In genomic region chr11:74671520-74672196, GRCh38 we compare ENCODE assay signal across 15 cellular contexts. TPM values are rescaled to one million over a fixed set of nuclear protein-coding genes. Genes with fewer than 3 reads are reported as not detected.
DNase-seq lines count a peak whose midpoint lies in the region; ATAC-seq, FAIRE-seq and TF ChIP-seq lines count a peak whose summit lies in the region.
"Had no signal": no experiment of that assay in that cellular context is flagged by ENCODE, and none has a peak within 500 bp of the region (broad histone marks: within the 10 kb centered on the region; RNA-seq: fewer than 3 reads in every experiment).

No MANE protein-coding gene starts in this region.

- no peaks in the 10 kb centered on the region for H4K20me1 ChIP-seq in smooth muscle cell (ENCODE audit: low read depth)

- intact Hi-C loops in head of caudate nucleus (cut with DNase I): no loop called here

- no peak for TF ChIP-seq CTCF in smooth muscle cell (IDR thresholded peaks at IDR 0.05; ENCODE audit: borderline replicate concordance, insufficient read depth, poor library complexity, severe bottlenecking)

- H3K4me1 ChIP-seq in smooth muscle cell (ENCODE audit: low read depth): peaks cover 15% of the 10 kb centered on the region

- H3K4me2 ChIP-seq in smooth muscle cell: peak overlapping the region; percentile 26

- CTCF ChIA-PET in activated CD4-positive, alpha-beta T cell treated with anti-CD3 and anti-CD28 coated beads, Interleukin-2, amount 10 ng/mL, durations not matched to agents 7 days and 5 days (lab: Charles Lee): interaction anchor here (0.7 kb wide), 1 partner anchor 1046 kb away, joined by 3 read pairs; no protein-coding TSS in a partner anchor

- H3K27me3 ChIP-seq in smooth muscle cell (ENCODE audit: low read depth): no peaks in the 10 kb centered on the region

- no peak overlapping the region for H3K27ac Mint-ChIP-seq in activated CD4-positive, alpha-beta T cell treated with anti-CD3 and anti-CD28 coated beads, Interleukin-2, amount 10 ng/mL, durations not matched to agents 7 days and 5 days
- H3K27ac Mint-ChIP-seq: activated T-helper 2 cell treated with anti-CD3 and anti-CD28 coated beads, Interferon-gamma antibody, Interleukin-2, Interleukin-4, amounts not matched to agents 10 μg/mL and 5 μg/mL and 100 μg/mL, durations not matched to agents 14 hours and 24 hours and 36 hours had no signal

- no peaks in the 10 kb centered on the region for H3K36me3 Mint-ChIP-seq in activated CD4-positive, alpha-beta T cell treated with anti-CD3 and anti-CD28 coated beads, Interleukin-2, amount 10 ng/mL, durations not matched to agents 7 days and 5 days (ENCODE audit: low read depth)
- H3K36me3 Mint-ChIP-seq: mesothelial cell of epicardium had no signal

- peak; percentile 72 for DNase-seq in GM03348 (ENCODE audit: low spot score)
- DNase-seq in RCC 7860 (ENCODE audit: low spot score): peak; percentile 70
- peak; percentile 77 for DNase-seq in fibroblast of gingiva (ENCODE audit: low read depth)
- DNase-seq in smooth muscle cell (lab: John Stamatoyannopoulos, UW; ENCODE audit: unreplicated experiment): no peak
- DNase-seq in activated CD4-positive, alpha-beta T cell treated with anti-CD3 and anti-CD28 coated beads, Interleukin-2, amount 10 ng/mL, durations not matched to agents 7 days and 5 days: no peak
- no peak for DNase-seq in NCI-H1105 treated with DMSO at 0.1 percent for 48 hours (lab: John Stamatoyannopoulos, UW)
- DNase-seq in head of caudate nucleus: no peak
- DNase-seq: activated CD4-positive, alpha-beta T cell treated with anti-CD3 and anti-CD28 coated beads for 48 hours; stimulated activated CD4-positive, alpha-beta T cell treated with anti-CD3 and anti-CD28 coated beads, Interleukin-4, amount 100 ng/mL, for 24 hours; stimulated activated naive CD8-positive, alpha-beta T cell treated with anti-CD3 and anti-CD28 coated beads, Interleukin-15, Interleukin-2, amounts not matched to agents 100 U/mL and 50 U/mL, for 24 hours had no signal

- H3K79me2 ChIP-seq in smooth muscle cell (ENCODE audit: low read depth): no peaks in the 10 kb centered on the region

- H3K36me3 ChIP-seq in smooth muscle cell (ENCODE audit: low read depth): no peaks in the 10 kb centered on the region

- H2AFZ ChIP-seq in smooth muscle cell (ENCODE audit: low read depth): no peak overlapping the region

- no peaks in the 10 kb centered on the region for H3K27me3 Mint-ChIP-seq in activated CD4-positive, alpha-beta T cell treated with anti-CD3 and anti-CD28 coated beads, Interleukin-2, amount 10 ng/mL, durations not matched to agents 7 days and 5 days

- H3K4me3 Mint-ChIP-seq in activated CD4-positive, alpha-beta T cell treated with anti-CD3 and anti-CD28 coated beads, Interleukin-2, amount 10 ng/mL, durations not matched to agents 7 days and 5 days: no peak overlapping the region
- H3K4me3 Mint-ChIP-seq: mesothelial cell of epicardium had no signal

- FAIRE-seq in RCC 7860 (lab: Jason Lieb, UNC): no peak

- no peak overlapping the region for H3K4me3 ChIP-seq in smooth muscle cell

- peaks cover 2% of the 10 kb centered on the region for H3K9me3 Mint-ChIP-seq in activated CD4-positive, alpha-beta T cell treated with anti-CD3 and anti-CD28 coated beads, Interleukin-2, amount 10 ng/mL, durations not matched to agents 7 days and 5 days
- H3K9me3 Mint-ChIP-seq: activated T-helper 2 cell treated with anti-CD3 and anti-CD28 coated beads, Interferon-gamma antibody, Interleukin-2, Interleukin-4, amounts not matched to agents 10 μg/mL and 5 μg/mL and 100 μg/mL, durations not matched to agents 14 hours and 24 hours and 36 hours had no signal

- POLR2A ChIA-PET in activated CD4-positive, alpha-beta T cell treated with anti-CD3 and anti-CD28 coated beads, Interleukin-2, amount 10 ng/mL, durations not matched to agents 7 days and 5 days (lab: Charles Lee): no interaction called here

- WGBS in smooth muscle cell (ENCODE audit: low lambda C conversion rate): 71% methylated on average over 10 of the region's 10 CpGs

- H3K27ac ChIP-seq in smooth muscle cell (ENCODE audit: low read depth): peak overlapping the region; percentile 99

- H3F3A ChIP-seq in smooth muscle cell (ENCODE audit: low read depth): peaks cover 14% of the 10 kb centered on the region

- H3K4me1 Mint-ChIP-seq in activated CD4-positive, alpha-beta T cell treated with anti-CD3 and anti-CD28 coated beads, Interleukin-2, amount 10 ng/mL, durations not matched to agents 7 days and 5 days: no peaks in the 10 kb centered on the region

- no peak for ATAC-seq in GM19395 (IDR thresholded peaks at IDR 0.05; ENCODE audit: unreplicated experiment)
- ATAC-seq: stimulated activated naive CD8-positive, alpha-beta T cell treated with anti-CD3 and anti-CD28 coated beads, Interleukin-15, Interleukin-2, amounts not matched to agents 100 U/mL and 50 U/mL, for 24 hours had no signal

- no peaks in the 10 kb centered on the region for H3K9me3 ChIP-seq in smooth muscle cell (replicated peaks; ENCODE audit: low read depth)

- H3K9ac ChIP-seq in smooth muscle cell (ENCODE audit: low read depth): peak overlapping the region; percentile 87

RNA-seq across cellular contexts. Expression of gene CHRDL2, which starts 59.6 kb away (rescaled TPM):
- 7.3 and 13.8 TPM in 2 replicates for total RNA-seq in smooth muscle cell
- polyA plus RNA-seq in smooth muscle cell: 71.4 and 98.6 TPM in 2 replicates
- total RNA-seq in activated CD4-positive, alpha-beta T cell treated with anti-CD3 and anti-CD28 coated beads, Interleukin-2, amount 10 ng/mL, durations not matched to agents 7 days and 5 days: not detected
- total RNA-seq: activated T-helper 2 cell treated with anti-CD3 and anti-CD28 coated beads, Interferon-gamma antibody, Interleukin-2, Interleukin-4, amounts not matched to agents 10 μg/mL and 5 μg/mL and 100 μg/mL, durations not matched to agents 14 hours and 24 hours and 36 hours; pulmonary artery endothelial cell; T-helper 2 cell treated with Interferon-gamma antibody and Interleukin-4, amounts not matched to agents 100 ng/mL and 5 ng/mL, for 36 hours had no signal

Comparison
In these comparisons a context has a peak if more than half of its experiments do, and no peak if none do; other contexts are left out.
1. DNase-seq: peak in GM03348 (single experiment), RCC 7860 (single experiment) and fibroblast of gingiva (single experiment); none in smooth muscle cell (single experiment), activated CD4-positive, alpha-beta T cell treated with anti-CD3 and anti-CD28 coated beads, Interleukin-2, amount 10 ng/mL, durations not matched to agents 7 days and 5 days (single experiment), NCI-H1105 treated with DMSO at 0.1 percent for 48 hours (single experiment) and head of caudate nucleus (0 of 42).